ENCODE assay signal across 8 cellular contexts in the genomic region with DNA sequence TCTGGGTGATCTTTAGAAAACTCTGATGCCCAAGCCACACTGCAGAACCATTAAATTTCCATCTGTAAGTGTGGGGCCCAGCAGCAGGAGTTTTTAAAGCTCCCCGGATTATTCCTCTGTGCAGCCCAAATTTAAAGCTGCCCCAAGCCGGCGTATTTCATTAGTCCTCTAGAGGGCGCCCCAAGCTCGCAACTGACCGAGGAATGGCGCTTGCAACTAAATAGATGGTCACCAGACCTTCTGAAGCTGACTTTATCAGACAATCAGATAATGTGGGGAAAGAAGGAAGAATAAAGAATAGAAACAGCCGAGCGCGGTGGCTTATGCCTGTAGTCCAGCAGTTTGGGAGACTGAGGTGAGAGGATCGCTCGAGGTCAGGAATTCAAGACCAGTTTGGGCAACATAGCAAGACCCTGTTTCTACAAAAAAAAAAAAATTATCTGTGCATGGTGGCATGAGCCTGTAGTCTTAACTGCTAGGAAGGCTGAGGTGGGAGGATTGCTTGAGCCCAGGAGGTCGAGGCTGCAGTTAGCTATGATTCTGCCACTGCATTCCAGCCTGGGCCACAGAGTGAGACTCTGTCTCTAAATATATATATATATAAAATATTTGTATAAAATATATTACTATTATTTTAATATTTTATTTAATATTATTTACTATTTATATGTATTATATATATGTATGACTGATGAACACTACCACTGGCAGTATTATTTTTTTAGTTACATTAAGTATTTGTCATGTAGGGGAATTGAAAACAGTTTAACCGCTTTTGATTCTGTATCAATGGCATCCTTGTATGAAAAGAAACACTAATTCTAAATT. TPM values are rescaled to one million over a fixed set of nuclear protein-coding genes. Genes with fewer than 3 reads are reported as not detected.
DNase-seq lines count a peak whose midpoint lies in the region; ATAC-seq and TF ChIP-seq lines count a peak whose summit lies in the region.

No MANE protein-coding gene starts in this region.

- no peak overlapping the region for H3K4me3 Mint-ChIP-seq in neural progenitor cell

- peak overlapping the region; percentile 44 for H2AFZ ChIP-seq in neural progenitor cell (replicated peaks)

- H3K36me3 Mint-ChIP-seq in neural progenitor cell: no peaks in the 10 kb centered on the region

- no peaks in the 10 kb centered on the region for H3K9me3 Mint-ChIP-seq in neural progenitor cell

- H3K4me1 ChIP-seq in esophagus muscularis mucosa (no peaks in the 10 kb centered on the region), neural progenitor cell (peaks cover 8% of the 10 kb centered on the region), aorta (ENCODE audit: control insufficient read depth in 1 of 2, insufficient read depth in 2 of 2, low read length in 2 of 2) (no peaks in the 10 kb centered on the region)

- H3K27me3 Mint-ChIP-seq in neural progenitor cell (ENCODE audit: insufficient read depth, low read depth): no peaks in the 10 kb centered on the region

- H3K27me3 ChIP-seq in esophagus muscularis mucosa (peaks cover 0 to 57% (median 2%) of the 10 kb centered on the region in 4 donors), neural progenitor cell (no peaks in the 10 kb centered on the region), aorta (ENCODE audit: control insufficient read depth in 1 of 2, insufficient read depth in 2 of 2, low read length in 1 of 2) (no peaks in the 10 kb centered on the region)

- ATAC-seq in HG02852 (IDR thresholded peaks at IDR 0.05; ENCODE audit: unreplicated experiment): peak; percentile 52
- ATAC-seq in aorta (ENCODE audit: low FRiP score): peak; percentile 59
- ATAC-seq in GM19455 (IDR thresholded peaks at IDR 0.05; ENCODE audit: unreplicated experiment): no peak

- peaks cover 2% of the 10 kb centered on the region for H3K4me1 Mint-ChIP-seq in neural progenitor cell

- no peaks in the 10 kb centered on the region for H3F3A ChIP-seq in neural progenitor cell (ENCODE audit: low read depth)

- peak; percentile 60 to 81 (median 69) for TF ChIP-seq CTCF in esophagus muscularis mucosa (IDR thresholded peaks at IDR 0.05)
- peak; percentile 96 for TF ChIP-seq CTCF in neural progenitor cell (IDR thresholded peaks at IDR 0.05)

- DNase-seq in Daoy (ENCODE audit: low read depth): peak; percentile 36
- peak; percentile 70 for DNase-seq in NCI-H345 treated with DMSO at 0.1 percent for 48 hours (lab: John Stamatoyannopoulos, UW; ENCODE audit: unreplicated experiment)
- peak in 2 of 3 experiments; percentile 18 to 26 for DNase-seq in activated CD8-positive, alpha-beta memory T cell treated with anti-CD3 and anti-CD28 coated beads for 48 hours (ENCODE audit: low read depth in 2 of 3, low spot score in 2 of 3)
- DNase-seq in esophagus muscularis mucosa (ENCODE audit: extremely low spot score): no peak
- peak; percentile 82 for DNase-seq in neural progenitor cell (ENCODE audit: low spot score)
- peak; percentile 43 to 79 for DNase-seq in aorta

- 19% methylated on average over 14 of the region's 14 CpGs for WGBS in esophagus muscularis mucosa
- WGBS in aorta, 2 donors: 19 to 21% methylated on average over 14 of the region's 14 CpGs

- no peak overlapping the region for H3K4me2 ChIP-seq in neural progenitor cell

- H4K20me1 ChIP-seq in neural progenitor cell (ENCODE audit: low read depth): no peaks in the 10 kb centered on the region

- no peak for TF ChIP-seq POLR2A in esophagus muscularis mucosa (IDR thresholded peaks at IDR 0.05; ENCODE audit: low read depth)

- no peaks in the 10 kb centered on the region for H3K79me2 ChIP-seq in neural progenitor cell (ENCODE audit: low read depth)

- H3K27ac ChIP-seq in esophagus muscularis mucosa (replicated peaks in 1 of 4): no peak overlapping the region
- H3K27ac ChIP-seq in neural progenitor cell: no peak overlapping the region
- H3K27ac ChIP-seq in aorta (ENCODE audit: low read depth in 1 of 2, low read length in 2 of 2): no peak overlapping the region

- no peak overlapping the region for H3K9ac ChIP-seq in neural progenitor cell

- no peak overlapping the region for H3K4me3 ChIP-seq in esophagus muscularis mucosa
- no peak overlapping the region for H3K4me3 ChIP-seq in neural progenitor cell
- H3K4me3 ChIP-seq in aorta (ENCODE audit: low read length in 2 of 2): no peak overlapping the region

- TF ChIP-seq EP300 in esophagus muscularis mucosa (IDR thresholded peaks at IDR 0.05): no peak

- intact Hi-C loops in esophagus muscularis mucosa (cut with DNase I): loop anchor here (2.0 kb wide), 1 partner anchor 627 kb away; no protein-coding TSS in a partner anchor
- intact Hi-C loops in aorta (cut with DNase I): loop anchor here (2.0 kb wide), 2 partner anchors 73 to 627 kb away; partner anchors contain the start of gene SNRPB2 (in 1 of the 2)

- H3K36me3 ChIP-seq in esophagus muscularis mucosa (no peaks in the 10 kb centered on the region), neural progenitor cell (no peaks in the 10 kb centered on the region), aorta (ENCODE audit: control insufficient read depth in 1 of 2, insufficient read depth in 2 of 2, low read length in 1 of 2) (no peaks in the 10 kb centered on the region)

- H3K9me3 ChIP-seq in esophagus muscularis mucosa (no peaks in the 10 kb centered on the region), neural progenitor cell (ENCODE audit: low read depth) (no peaks in the 10 kb centered on the region), aorta (ENCODE audit: control insufficient read depth, low read length) (no peaks in the 10 kb centered on the region)

- no peak overlapping the region for H3K27ac Mint-ChIP-seq in neural progenitor cell

RNA-seq across cellular contexts. Expression of gene OTOR, which starts 56.0 kb away (rescaled TPM):
- not detected in 2 replicates for total RNA-seq in Daoy (2014; rRNA removed; shearing (Covaris generic))
- total RNA-seq in esophagus muscularis mucosa (not detected), neural progenitor cell (ENCODE audit: low replicate concordance) (not detected in 2 replicates), aorta (not detected)
- not detected for polyA plus RNA-seq in aorta
